9 cellular contexts compared by ENCODE assay signal in genomic region chr5:118723021-118723338, GRCh38.
DNase-seq lines count a peak whose midpoint lies in the region; ATAC-seq lines count a peak whose summit lies in the region.
"Had no signal": no experiment of that assay in that cellular context is flagged by ENCODE, and none has a peak within 500 bp of the region (broad histone marks: within the 10 kb centered on the region; RNA-seq: fewer than 3 reads in every experiment).

No MANE protein-coding gene starts in this region.

- no peaks in the 10 kb centered on the region for H3K9me3 ChIP-seq in BLaER1

- H4K20me1 ChIP-seq in BLaER1: no peaks in the 10 kb centered on the region

- no peaks in the 10 kb centered on the region for H3K27me3 ChIP-seq in BLaER1

- peak overlapping the region; percentile 50 for H3K4me2 ChIP-seq in BLaER1

- no peaks in the 10 kb centered on the region for H3K36me3 ChIP-seq in BLaER1

- ATAC-seq in GM19351 (IDR thresholded peaks at IDR 0.05; ENCODE audit: unreplicated experiment): peak; percentile 85
- ATAC-seq in HG02642 (IDR thresholded peaks at IDR 0.05; ENCODE audit: poor library complexity, unreplicated experiment): peak; percentile 81
- peak; percentile 91 for ATAC-seq in HG03354 (IDR thresholded peaks at IDR 0.05; ENCODE audit: poor library complexity, severe bottlenecking, unreplicated experiment)

- H3K4me3 ChIP-seq in BLaER1: no peak overlapping the region

- peaks cover 20% of the 10 kb centered on the region for H3K4me1 ChIP-seq in BLaER1

- no peak overlapping the region for H3K9ac ChIP-seq in BLaER1

- H3K27ac ChIP-seq in BLaER1: no peak overlapping the region

- no peak for DNase-seq in COLO668 (lab: John Stamatoyannopoulos, UW; ENCODE audit: unreplicated experiment)
- no peak for DNase-seq in NCI-H1048 (lab: John Stamatoyannopoulos, UW)
- DNase-seq in T1000 (lab: John Stamatoyannopoulos, UW): no peak
- no peak for DNase-seq in OCI-M1 (lab: John Stamatoyannopoulos, UW)
- DNase-seq: RPMI8226 had no signal
